ENCODE assay signal across 8 cellular contexts in genomic region chr21:31659286-31660133, GRCh38. TPM values are rescaled to one million over a fixed set of nuclear protein-coding genes. Genes with fewer than 3 reads are reported as not detected.
DNase-seq lines count a peak whose midpoint lies in the region; ATAC-seq and TF ChIP-seq lines count a peak whose summit lies in the region.

Gene SOD1 (plus strand): TSS chr21:31659693. CDS start chr21:31659770, 77 bp downstream.

- no peaks in the 10 kb centered on the region for H3K27me3 ChIP-seq in HUES48 (ENCODE audit: control insufficient read depth, insufficient read depth, low read length)
- no peaks in the 10 kb centered on the region for H3K27me3 ChIP-seq in NT2/D1 (ENCODE audit: insufficient read depth, insufficient read length)
- H3K27me3 ChIP-seq in endocrine pancreas (ENCODE audit: control insufficient read depth, insufficient read depth, low read length) = no peaks in the 10 kb centered on the region
- H3K27me3 ChIP-seq in mesendoderm (ENCODE audit: insufficient read depth, low read length, poor library complexity) = no peaks in the 10 kb centered on the region

- BruUV-seq in Calu3 (replicated peaks; lab: Mats Ljungman, UMichigan) = no TSS peak

- no CpG with 5 or more reads among the region's 91 CpGs for WGBS in mesendoderm (ENCODE audit: extremely low coverage, insufficient coverage, low lambda C conversion rate)

- DNase-seq in Calu3 = peak; percentile 92
- peak; percentile 94 for DNase-seq in NT2/D1 (ENCODE audit: low read depth, low spot score)
- DNase-seq in activated CD8-positive, alpha-beta memory T cell treated with anti-CD3 and anti-CD28 coated beads, Interleukin-2, amount 10 ng/mL, durations not matched to agents 7 days and 5 days = peak; percentile 96
- peak; percentile 94 for DNase-seq in mesendoderm
- DNase-seq in stimulated activated CD8-positive, alpha-beta memory T cell treated with anti-CD3 and anti-CD28 coated beads, Interleukin-12 subunit alpha, Interleukin-12 subunit beta, amount 100 ng/mL, for 4 hours (ENCODE audit: low read depth) = peak; percentile 96

- H3K4me1 ChIP-seq in HUES48 (ENCODE audit: control insufficient read depth, insufficient read depth, low read length) = no peaks in the 10 kb centered on the region
- H3K4me1 ChIP-seq in NT2/D1 (ENCODE audit: insufficient read depth, insufficient read length) = peaks cover 6% of the 10 kb centered on the region
- peaks cover 4% of the 10 kb centered on the region for H3K4me1 ChIP-seq in endocrine pancreas (ENCODE audit: control insufficient read depth, insufficient read depth, low read length)
- peaks cover 1% of the 10 kb centered on the region for H3K4me1 ChIP-seq in mesendoderm (ENCODE audit: control insufficient read depth, low read depth, low read length)

- CTCF ChIA-PET in Calu3 (lab: Charles Lee) = no interaction called here
- CTCF ChIA-PET in activated CD8-positive, alpha-beta memory T cell treated with anti-CD3 and anti-CD28 coated beads, Interleukin-2, amount 10 ng/mL, durations not matched to agents 7 days and 5 days (lab: Charles Lee) = no interaction called here

- H3K79me1 ChIP-seq in mesendoderm (ENCODE audit: low read length) = peaks cover 10% of the 10 kb centered on the region

- H4K8ac ChIP-seq in mesendoderm (ENCODE audit: low read depth, low read length) = no peak within 1 kb of the TSS

- H2BK5ac ChIP-seq in mesendoderm (ENCODE audit: low read length) = peak within 1 kb of the TSS; percentile 74

- H3K56ac ChIP-seq in mesendoderm (ENCODE audit: low read length) = peak within 1 kb of the TSS; percentile 99

- H3K9me3 Mint-ChIP-seq in Calu3 (ENCODE audit: low read depth, unreplicated experiment) = no peaks in the 10 kb centered on the region
- no peaks in the 10 kb centered on the region for H3K9me3 Mint-ChIP-seq in activated CD8-positive, alpha-beta memory T cell treated with anti-CD3 and anti-CD28 coated beads, Interleukin-2, amount 10 ng/mL, durations not matched to agents 7 days and 5 days (ENCODE audit: low read depth)

- H3K9me3 ChIP-seq in HUES48 (ENCODE audit: control insufficient read depth, insufficient read depth, low read length) (no peaks in the 10 kb centered on the region), NT2/D1 (ENCODE audit: insufficient read depth, low read length) (peaks cover 3% of the 10 kb centered on the region; the same call in 1 of the 2 replicates), endocrine pancreas (ENCODE audit: control insufficient read depth, low read length) (no peaks in the 10 kb centered on the region)

- peak within 1 kb of the TSS; percentile 76 for H3K23ac ChIP-seq in mesendoderm (ENCODE audit: low read length)

- H3K27me3 Mint-ChIP-seq in Calu3 (ENCODE audit: unreplicated experiment) = no peaks in the 10 kb centered on the region
- H3K27me3 Mint-ChIP-seq in activated CD8-positive, alpha-beta memory T cell treated with anti-CD3 and anti-CD28 coated beads, Interleukin-2, amount 10 ng/mL, durations not matched to agents 7 days and 5 days = peaks cover 2% of the 10 kb centered on the region

- peak within 1 kb of the TSS; percentile 39 for H3K27ac ChIP-seq in HUES48 (ENCODE audit: low read depth, low read length)
- H3K27ac ChIP-seq in mesendoderm (ENCODE audit: low read depth, low read length) = peak within 1 kb of the TSS; percentile 41

- no peak within 1 kb of the TSS for H4K5ac ChIP-seq in mesendoderm (ENCODE audit: low read length)

- H3K18ac ChIP-seq in mesendoderm (ENCODE audit: low read length) = peak within 1 kb of the TSS; percentile 68

- H3K36me3 ChIP-seq in HUES48 (ENCODE audit: control insufficient read depth, insufficient read depth, low read length) (peaks cover 21% of the 10 kb centered on the region), NT2/D1 (ENCODE audit: insufficient read depth, insufficient read length, low read length) (peaks cover 34% of the 10 kb centered on the region), endocrine pancreas (ENCODE audit: control insufficient read depth, insufficient read depth, low read length) (no peaks in the 10 kb centered on the region), mesendoderm (ENCODE audit: control insufficient read depth, insufficient read depth, low read length) (no peaks in the 10 kb centered on the region)

- peaks cover 18% of the 10 kb centered on the region for H3K4me1 Mint-ChIP-seq in Calu3 (ENCODE audit: low read depth, unreplicated experiment)
- peaks cover 68% of the 10 kb centered on the region for H3K4me1 Mint-ChIP-seq in activated CD8-positive, alpha-beta memory T cell treated with anti-CD3 and anti-CD28 coated beads, Interleukin-2, amount 10 ng/mL, durations not matched to agents 7 days and 5 days

- peak within 1 kb of the TSS; percentile 89 for H3K27ac Mint-ChIP-seq in Calu3 (ENCODE audit: unreplicated experiment)
- peak within 1 kb of the TSS; percentile 99 for H3K27ac Mint-ChIP-seq in activated CD8-positive, alpha-beta memory T cell treated with anti-CD3 and anti-CD28 coated beads, Interleukin-2, amount 10 ng/mL, durations not matched to agents 7 days and 5 days

- peak within 1 kb of the TSS; percentile 68 for H3K4me2 ChIP-seq in mesendoderm (ENCODE audit: low read length)

- H3K4me3 Mint-ChIP-seq in Calu3 (ENCODE audit: low read depth, unreplicated experiment) = peak within 1 kb of the TSS; percentile 87
- peak within 1 kb of the TSS; percentile 90 for H3K4me3 Mint-ChIP-seq in activated CD8-positive, alpha-beta memory T cell treated with anti-CD3 and anti-CD28 coated beads, Interleukin-2, amount 10 ng/mL, durations not matched to agents 7 days and 5 days

- H2BK15ac ChIP-seq in mesendoderm (replicated peaks; ENCODE audit: low read depth) = no peak within 1 kb of the TSS

- H3K9ac ChIP-seq in HUES48 (ENCODE audit: low read depth, low read length) = peak within 1 kb of the TSS; percentile 60
- peak within 1 kb of the TSS; percentile 99 for H3K9ac ChIP-seq in NT2/D1 (ENCODE audit: insufficient read length, low read depth)
- peak within 1 kb of the TSS; percentile 92 for H3K9ac ChIP-seq in endocrine pancreas (ENCODE audit: control insufficient read depth, insufficient read depth, low read length)
- peak within 1 kb of the TSS; percentile 98 for H3K9ac ChIP-seq in mesendoderm (ENCODE audit: low read length)

- no peak for TF ChIP-seq CTCF in Calu3 (IDR thresholded peaks at IDR 0.05; ENCODE audit: unreplicated experiment)

- peak within 1 kb of the TSS; percentile 2 for H3K4ac ChIP-seq in mesendoderm (ENCODE audit: low read depth, low read length)

- peak; percentile 91 for ATAC-seq in GM21423 (IDR thresholded peaks at IDR 0.05; ENCODE audit: unreplicated experiment)
- ATAC-seq in activated CD8-positive, alpha-beta memory T cell treated with anti-CD3 and anti-CD28 coated beads, Interleukin-2, amount 10 ng/mL, durations not matched to agents 7 days and 5 days = peak; percentile 96

- H2AK5ac ChIP-seq in mesendoderm (ENCODE audit: low read length) = no peak within 1 kb of the TSS

- no peak within 1 kb of the TSS for H2BK120ac ChIP-seq in mesendoderm (ENCODE audit: low read depth, low read length)

- H3K36me3 Mint-ChIP-seq in Calu3 (ENCODE audit: insufficient read depth, unreplicated experiment) = peaks cover 38% of the 10 kb centered on the region
- peaks cover 24% of the 10 kb centered on the region for H3K36me3 Mint-ChIP-seq in activated CD8-positive, alpha-beta memory T cell treated with anti-CD3 and anti-CD28 coated beads, Interleukin-2, amount 10 ng/mL, durations not matched to agents 7 days and 5 days

- intact Hi-C loops in Calu3 (cut with micrococcal nuclease; ENCODE audit: unreplicated experiment) = no loop called here

- peaks cover 34% of the 10 kb centered on the region for H3K79me2 ChIP-seq in mesendoderm (ENCODE audit: control insufficient read depth, insufficient read depth, low read length)

- H3K4me3 ChIP-seq in HUES48 (ENCODE audit: low read depth, low read length) (peak within 1 kb of the TSS; percentile 71), NT2/D1 (ENCODE audit: insufficient read length, low read depth) (peak within 1 kb of the TSS; percentile 98), endocrine pancreas (ENCODE audit: control insufficient read depth, insufficient read depth, low read length) (peak within 1 kb of the TSS; percentile 92), mesendoderm (ENCODE audit: low read length) (peak within 1 kb of the TSS; percentile 96)

RNA-seq across cellular contexts. Expression of gene SOD1, which starts in this region (rescaled TPM):
- 223 and 227 TPM in 2 replicates for total RNA-seq in Calu3 (2022)
- total RNA-seq in activated CD8-positive, alpha-beta memory T cell treated with anti-CD3 and anti-CD28 coated beads, Interleukin-2, amount 10 ng/mL, durations not matched to agents 7 days and 5 days = 100 to 1,000 TPM; 190 to 265 TPM
- 278 TPM for polyA plus RNA-seq in mesendoderm (2013, experiment 1 of 2)
- polyA plus RNA-seq in mesendoderm (2013, experiment 2 of 2) = 283 TPM

Comparison
In these comparisons a context has a peak if more than half of its experiments do, and no peak if none do; other contexts are left out.
1. Peak in every context shown above with its lines: DNase-seq, ATAC-seq, H3K4me3 ChIP-seq and H3K27ac ChIP-seq.